Comparison of ENCODE assay signal across 8 cellular contexts in genomic region chr9:128276574-128277270, GRCh38. TPM values are rescaled to one million over a fixed set of nuclear protein-coding genes. Genes with fewer than 3 reads are reported as not detected.
A peak's percentile ranks its signal among the peaks of the same experiment; 100 is the strongest.
DNase-seq lines count a peak whose midpoint lies in the region; ATAC-seq and TF ChIP-seq lines count a peak whose summit lies in the region.

No MANE protein-coding gene starts in this region.

- peaks cover 41% of the 10 kb centered on the region for H3K4me1 Mint-ChIP-seq in T-helper 1 cell treated with Interleukin-12 subunit alpha and Interleukin-12 subunit beta and Interleukin-4 antibody, amounts not matched to agents 30 μg/mL and 1 μg/mL, for 36 hours (ENCODE audit: low read depth)

- H3K27ac Mint-ChIP-seq in T-helper 1 cell treated with Interleukin-12 subunit alpha and Interleukin-12 subunit beta and Interleukin-4 antibody, amounts not matched to agents 30 μg/mL and 1 μg/mL, for 36 hours = peak overlapping the region; percentile 96

- intact Hi-C loops in thyroid gland (cut with DNase I) = loop anchor here (5.0 kb wide), 1 partner anchor 46 kb away; the partner anchor contains the start of genes COQ4 and TRUB2

- TF ChIP-seq CTCF in thyroid gland (IDR thresholded peaks at IDR 0.05) = no peak

- DNase-seq in T-helper 1 cell = no peak
- peak; percentile 35 for DNase-seq in NCI-H2227 treated with DMSO at 0.1 percent for 48 hours (lab: John Stamatoyannopoulos, UW)
- peak; percentile 26 for DNase-seq in cerebellum (ENCODE audit: low spot score)
- DNase-seq in left lobe of liver (ENCODE audit: low spot score) = peak; percentile 57
- DNase-seq in thyroid gland = peak; percentile 23 to 29
- DNase-seq in NCI-H2171 treated with DMSO at 0.1 percent for 48 hours (lab: John Stamatoyannopoulos, UW) = no peak

- H3K4me1 ChIP-seq in thyroid gland = peaks cover 22 to 44% of the 10 kb centered on the region in 2 donors

- peak overlapping the region; percentile 22 to 66 (median 62) for H3K4me3 ChIP-seq in thyroid gland (replicated peaks in 1 of 3)

- H3K27ac ChIP-seq in thyroid gland = peak overlapping the region; percentile 16 to 88 (median 85)

- H3K4me3 Mint-ChIP-seq in T-helper 1 cell treated with Interleukin-12 subunit alpha and Interleukin-12 subunit beta and Interleukin-4 antibody, amounts not matched to agents 30 μg/mL and 1 μg/mL, for 36 hours = peak overlapping the region; percentile 92

- peaks cover 12% of the 10 kb centered on the region for H3K36me3 Mint-ChIP-seq in T-helper 1 cell treated with Interleukin-12 subunit alpha and Interleukin-12 subunit beta and Interleukin-4 antibody, amounts not matched to agents 30 μg/mL and 1 μg/mL, for 36 hours (ENCODE audit: low read depth)

- ATAC-seq in left lobe of liver = peak; percentile 22
- no peak for ATAC-seq in GM19328 (IDR thresholded peaks at IDR 0.05; ENCODE audit: unreplicated experiment)

- WGBS in thyroid gland, 2 donors = 3 to 6% methylated on average over 23 of the region's 23 CpGs

- H3K27me3 ChIP-seq in thyroid gland = no peaks in the 10 kb centered on the region

- no peaks in the 10 kb centered on the region for H3K27me3 Mint-ChIP-seq in T-helper 1 cell treated with Interleukin-12 subunit alpha and Interleukin-12 subunit beta and Interleukin-4 antibody, amounts not matched to agents 30 μg/mL and 1 μg/mL, for 36 hours (ENCODE audit: low read depth)

- peaks cover 8 to 19% of the 10 kb centered on the region in 2 donors for H3K36me3 ChIP-seq in thyroid gland

- no peaks in the 10 kb centered on the region for H3K9me3 Mint-ChIP-seq in T-helper 1 cell treated with Interleukin-12 subunit alpha and Interleukin-12 subunit beta and Interleukin-4 antibody, amounts not matched to agents 30 μg/mL and 1 μg/mL, for 36 hours

- H3K9me3 ChIP-seq in thyroid gland = no peaks in the 10 kb centered on the region

- no peak for TF ChIP-seq POLR2A in thyroid gland (IDR thresholded peaks at IDR 0.05)

RNA-seq across cellular contexts. Expression of gene SWI5, which starts 0.6 kb away (rescaled TPM):
- total RNA-seq in cerebellum (10.5 TPM), left lobe of liver (17.8 TPM), thyroid gland (10 to 100 TPM; 18.5 to 50.2 (median 49.2) TPM)

RNA-seq across cellular contexts. Expression of gene GOLGA2, which starts 0.9 kb away (rescaled TPM):
- total RNA-seq in cerebellum (50.3 TPM), left lobe of liver (34.8 TPM), thyroid gland (100 to 1,000 TPM in 3 of 4 donors, 10 to 100 TPM in 1; 94.6 to 140 (median 118) TPM)

RNA-seq across cellular contexts. Expression of gene TRUB2, which starts 45.5 kb away (rescaled TPM):
- total RNA-seq in cerebellum (12.8 TPM), left lobe of liver (28.7 TPM), thyroid gland (10 to 100 TPM in 3 of 4 donors, 1 to 10 TPM in 1; 8.3 to 19.2 (median 16.6) TPM)

RNA-seq across cellular contexts. Expression of gene COQ4, which starts 45.9 kb away (rescaled TPM):
- total RNA-seq in cerebellum (33.6 TPM), left lobe of liver (34.2 TPM), thyroid gland (100 to 1,000 TPM in 3 of 4 donors, 10 to 100 TPM in 1; 71.8 to 137 (median 108) TPM)

Comparison
In these comparisons a context has a peak if more than half of its experiments do, and no peak if none do; other contexts are left out.
1. DNase-seq: peak in NCI-H2227 treated with DMSO at 0.1 percent for 48 hours (single experiment), cerebellum (single experiment), left lobe of liver (single experiment) and thyroid gland (2 of 2); none in T-helper 1 cell (0 of 5) and NCI-H2171 treated with DMSO at 0.1 percent for 48 hours (single experiment).